Comparison of ENCODE assay signal across 9 cellular contexts in genomic region chr14:104416383-104416782, GRCh38.
"Had no signal": no experiment of that assay in that cellular context is flagged by ENCODE, and none has a peak within 500 bp of the region (broad histone marks: within the 10 kb centered on the region; RNA-seq: fewer than 3 reads in every experiment).

No MANE protein-coding gene starts in this region.

- H3K4me2 ChIP-seq: KMS-11 had no signal

- FAIRE-seq: HepG2, HTR-8/SVneo, K562 had no signal

- H3K9ac ChIP-seq: KMS-11 had no signal

- H3K27ac Mint-ChIP-seq: IgD-negative memory B cell had no signal

- ATAC-seq: HepG2, K562 had no signal

- H3K4me3 Mint-ChIP-seq: IgD-negative memory B cell had no signal

- H3K36me3 Mint-ChIP-seq: IgD-negative memory B cell had no signal

- H3K4me3 ChIP-seq: K562 had no signal

- H3K27ac ChIP-seq: HL-60, KMS-11 had no signal

- DNase-seq: IMR-90, KBM-7, KG1 had no signal
